15 cellular contexts compared by ENCODE assay signal in the genomic region with DNA sequence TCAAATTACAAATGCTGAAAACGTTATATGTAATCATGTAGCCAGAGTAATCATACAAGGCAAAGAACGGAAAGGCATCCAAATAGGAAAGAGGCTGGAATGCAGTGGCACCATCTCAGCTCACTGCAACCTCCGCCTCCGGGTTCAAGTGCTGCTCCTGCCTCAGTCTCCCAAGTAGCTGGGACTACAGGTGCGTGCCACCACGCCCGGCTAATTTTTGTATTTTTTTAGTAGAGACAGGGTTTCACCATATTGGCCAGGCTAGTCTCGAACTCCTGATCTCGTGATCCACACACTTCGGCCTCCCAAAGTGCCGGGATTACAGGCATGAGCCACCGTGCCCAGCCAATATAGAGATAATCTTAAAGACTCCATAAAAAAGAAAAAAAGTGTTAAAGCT. TPM values are rescaled to one million over a fixed set of nuclear protein-coding genes. Genes with fewer than 3 reads are reported as not detected.
"Had no signal": no experiment of that assay in that cellular context is flagged by ENCODE, and none has a peak within 500 bp of the region (broad histone marks: within the 10 kb centered on the region; RNA-seq: fewer than 3 reads in every experiment).

No MANE protein-coding gene starts in this region.

RNA-seq across cellular contexts. Expression of a gene that starts 20.4 kb away (rescaled TPM):
- total RNA-seq: activated B cell treated with CpG ODN at 0.5 μM for 24 hours; activated CD4-positive, alpha-beta memory T cell treated with anti-CD3 and anti-CD28 coated beads for 36 hours; activated CD4-positive, alpha-beta memory T cell treated with anti-CD3 and anti-CD28 coated beads, Interleukin-2, amount 10 ng/mL, durations not matched to agents 7 days and 5 days; activated CD4-positive, alpha-beta T cell treated with anti-CD3 and anti-CD28 coated beads for 36 hours; activated CD4-positive, alpha-beta T cell treated with anti-CD3 and anti-CD28 coated beads, Interleukin-2, amount 10 ng/mL, durations not matched to agents 24 days and 14 days; activated CD4-positive, alpha-beta T cell treated with anti-CD3 and anti-CD28 coated beads, Interleukin-2, amount 10 ng/mL, durations not matched to agents 7 days and 5 days; activated CD8-positive, alpha-beta memory T cell treated with anti-CD3 and anti-CD28 coated beads for 36 hours; activated CD8-positive, alpha-beta memory T cell treated with anti-CD3 and anti-CD28 coated beads, Interleukin-2, amount 10 ng/mL, durations not matched to agents 7 days and 5 days; activated CD8-positive, alpha-beta T cell treated with anti-CD3 and anti-CD28 coated beads for 36 hours; activated CD8-positive, alpha-beta T cell treated with anti-CD3 and anti-CD28 coated beads, Interleukin-2, amount 10 ng/mL, durations not matched to agents 7 days and 5 days; T-cell; T-helper 1 cell treated with Interleukin-12 subunit alpha and Interleukin-12 subunit beta and Interleukin-4 antibody, amounts not matched to agents 30 ng/mL and 1 ng/mL, for 36 hours; T-helper 17 cell; T-helper 2 cell treated with Interferon-gamma antibody and Interleukin-4, amounts not matched to agents 100 ng/mL and 5 ng/mL, for 36 hours; WTC11 had no signal
